Comparison of ENCODE assay signal across 1 cellular context in the genomic region with DNA sequence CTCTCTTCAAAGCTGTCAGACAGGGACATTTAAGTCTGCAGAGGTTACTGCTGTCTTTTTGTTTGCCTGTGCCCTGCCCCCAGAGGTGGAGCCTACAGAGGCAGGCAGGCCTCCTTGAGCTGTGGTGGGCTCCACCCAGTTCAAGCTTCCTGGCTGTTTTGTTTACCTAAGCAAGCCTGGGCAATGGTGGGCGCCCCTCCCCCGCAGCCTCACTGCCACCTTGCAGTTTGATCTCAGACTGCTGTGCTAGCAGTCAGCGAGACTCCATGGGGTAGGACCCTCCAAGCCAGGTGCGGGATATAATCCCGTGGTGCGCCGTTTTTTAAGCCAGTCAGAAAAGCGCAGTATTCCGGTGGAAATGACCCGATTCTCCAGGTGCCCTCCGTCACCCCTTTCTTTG.
TF ChIP-seq lines count a peak whose summit lies in the region.

No MANE protein-coding gene starts in this region.

TF ChIP-seq in WTC11, 78 proteins besides CTCF, POLR2A, EP300 and RAD21 (continued from another document):
- TF ChIP-seq, protein P1, sequence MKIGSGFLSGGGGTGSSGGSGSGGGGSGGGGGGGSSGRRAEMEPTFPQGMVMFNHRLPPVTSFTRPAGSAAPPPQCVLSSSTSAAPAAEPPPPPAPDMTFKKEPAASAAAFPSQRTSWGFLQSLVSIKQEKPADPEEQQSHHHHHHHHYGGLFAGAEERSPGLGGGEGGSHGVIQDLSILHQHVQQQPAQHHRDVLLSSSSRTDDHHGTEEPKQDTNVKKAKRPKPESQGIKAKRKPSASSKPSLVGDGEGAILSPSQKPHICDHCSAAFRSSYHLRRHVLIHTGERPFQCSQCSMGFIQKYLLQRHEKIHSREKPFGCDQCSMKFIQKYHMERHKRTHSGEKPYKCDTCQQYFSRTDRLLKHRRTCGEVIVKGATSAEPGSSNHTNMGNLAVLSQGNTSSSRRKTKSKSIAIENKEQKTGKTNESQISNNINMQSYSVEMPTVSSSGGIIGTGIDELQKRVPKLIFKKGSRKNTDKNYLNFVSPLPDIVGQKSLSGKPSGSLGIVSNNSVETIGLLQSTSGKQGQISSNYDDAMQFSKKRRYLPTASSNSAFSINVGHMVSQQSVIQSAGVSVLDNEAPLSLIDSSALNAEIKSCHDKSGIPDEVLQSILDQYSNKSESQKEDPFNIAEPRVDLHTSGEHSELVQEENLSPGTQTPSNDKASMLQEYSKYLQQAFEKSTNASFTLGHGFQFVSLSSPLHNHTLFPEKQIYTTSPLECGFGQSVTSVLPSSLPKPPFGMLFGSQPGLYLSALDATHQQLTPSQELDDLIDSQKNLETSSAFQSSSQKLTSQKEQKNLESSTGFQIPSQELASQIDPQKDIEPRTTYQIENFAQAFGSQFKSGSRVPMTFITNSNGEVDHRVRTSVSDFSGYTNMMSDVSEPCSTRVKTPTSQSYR (CRISPR knock-in tag; IDR thresholded peaks at IDR 0.05), result peak; percentile 77; the same call in 1 of the 2 replicates
